Comparison of ENCODE assay signal across 26 cellular contexts in the genomic region with DNA sequence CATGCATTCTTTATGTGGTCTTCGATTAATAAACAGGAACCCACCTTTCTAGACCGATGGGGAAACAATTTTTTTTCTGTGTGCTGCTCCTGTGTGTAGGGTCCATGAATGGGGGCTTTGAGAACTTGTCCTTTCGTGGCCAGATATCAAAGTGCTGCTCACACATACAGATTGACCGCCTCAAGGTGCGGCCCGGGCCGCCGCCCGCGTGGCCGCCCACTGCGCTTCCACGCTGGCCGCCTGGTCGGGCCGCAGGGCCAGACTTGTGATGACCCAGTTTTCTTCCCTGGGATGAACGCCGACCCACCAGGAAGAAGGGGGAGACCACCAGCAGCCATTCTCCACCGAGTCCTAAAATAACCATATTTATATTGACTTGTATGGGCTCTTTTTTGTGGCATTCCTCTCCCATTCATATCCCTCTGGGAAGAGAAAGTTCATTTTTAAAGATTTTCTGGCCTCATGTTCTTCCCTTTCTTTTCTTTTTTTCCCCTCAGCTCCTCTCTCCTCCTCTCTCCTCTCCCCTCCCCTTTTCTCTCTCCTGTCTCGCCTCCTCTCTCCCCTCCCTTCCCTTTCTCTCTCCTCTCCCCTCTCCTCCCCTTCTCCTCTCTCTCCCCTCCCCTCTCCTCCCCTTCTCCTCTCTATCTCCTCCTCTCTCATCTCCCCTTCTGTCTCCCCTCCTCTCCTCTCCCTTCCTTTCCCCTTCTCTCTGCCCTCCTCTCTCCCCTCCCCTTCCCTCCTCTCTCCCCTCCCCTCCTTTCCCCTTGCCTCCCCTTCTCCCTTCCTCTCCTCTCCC.
"Had no signal": no experiment of that assay in that cellular context is flagged by ENCODE, and none has a peak within 500 bp of the region (broad histone marks: within the 10 kb centered on the region; RNA-seq: fewer than 3 reads in every experiment).

No MANE protein-coding gene starts in this region.

- H3K4me3 ChIP-seq: adrenal gland, body of pancreas, breast epithelium, SJSA1 had no signal

- FAIRE-seq: astrocyte had no signal

- H3K9ac ChIP-seq: SK-N-SH had no signal

- H3K36me3 ChIP-seq: adrenal gland, breast epithelium, SJSA1 had no signal

- H3K27me3 ChIP-seq: adrenal gland, body of pancreas, breast epithelium, SJSA1 had no signal

- H3K4me2 ChIP-seq: SK-N-SH had no signal

- H3K27ac ChIP-seq: adrenal gland, body of pancreas, breast epithelium, SJSA1 had no signal

- ATAC-seq: activated naive CD4-positive, alpha-beta T cell treated with anti-CD3 and anti-CD28 coated beads, Interleukin-2, amount 50 U/mL, for 72 hours; activated T-cell treated with anti-CD3 and anti-CD28 coated beads, Interleukin-2, amount 50 U/mL, for 4 hours; body of pancreas had no signal

- H3K9me3 ChIP-seq: adrenal gland, body of pancreas, breast epithelium, SJSA1, SK-N-SH had no signal

- H3K4me1 ChIP-seq: adrenal gland, body of pancreas, breast epithelium had no signal

- DNase-seq: activated B cell treated with CpG ODN at 0.5 μM for 24 hours; activated CD4-positive, alpha-beta memory T cell treated with anti-CD3 and anti-CD28 coated beads for 36 hours; activated CD4-positive, alpha-beta T cell treated with anti-CD3 and anti-CD28 coated beads for 4 hours; activated CD4-positive, alpha-beta T cell treated with anti-CD3 and anti-CD28 coated beads, Interleukin-2, amount 50 U/mL, for 1 hour; activated CD4-positive, CD25-positive, alpha-beta regulatory T cell treated with anti-CD3 and anti-CD28 coated beads, Interleukin-2, amount 50 U/mL, for 72 hours; activated CD8-positive, alpha-beta memory T cell treated with anti-CD3 and anti-CD28 coated beads, Interleukin-2, amount 50 U/mL, for 4 hours; activated gamma-delta T cell treated with Interleukin-2 at 50 U/mL for 16 hours; activated naive CD4-positive, alpha-beta T cell treated with anti-CD3 and anti-CD28 coated beads for 36 hours; activated T-cell treated with anti-CD3 and anti-CD28 coated beads for 4 hours; activated T-cell treated with anti-CD3 and anti-CD28 coated beads, Interleukin-2, amount 50 U/mL, for 4 hours; adrenal gland; body of pancreas; cerebellar nuclear complex; NCI-H1105; NCI-H1436 treated with DMSO at 0.1 percent for 48 hours; NCI-H1694 treated with DMSO at 0.1 percent for 48 hours; NCI-H2029; NCI-H345; NCI-H524 treated with DMSO at 0.1 percent for 48 hours; RPMI8226; SHP77 treated with DMSO at 0.1 percent for 48 hours; SK-N-SH had no signal
